ENCODE assay signal across 8 cellular contexts in genomic region chr6:134065706-134066105, GRCh38. TPM values are rescaled to one million over a fixed set of nuclear protein-coding genes. Genes with fewer than 3 reads are reported as not detected.
DNase-seq lines count a peak whose midpoint lies in the region; ATAC-seq and TF ChIP-seq lines count a peak whose summit lies in the region.

No MANE protein-coding gene starts in this region.

- peak; percentile 27 for TF ChIP-seq CTCF in MCF 10A (IDR thresholded peaks at IDR 0.05; ENCODE audit: unreplicated experiment)
- no peak for TF ChIP-seq CTCF in breast epithelium (IDR thresholded peaks at IDR 0.05)
- peak; percentile 52 for TF ChIP-seq CTCF in endothelial cell (IDR thresholded peaks at IDR 0.05; ENCODE audit: unreplicated experiment)
- peak; percentile 47 for TF ChIP-seq CTCF in type B pancreatic cell (conservative IDR thresholded peaks at IDR 0.05)

- H3K36me3 Mint-ChIP-seq in MCF 10A (ENCODE audit: insufficient read depth, unreplicated experiment) (no peaks in the 10 kb centered on the region), endothelial cell (ENCODE audit: low read depth, unreplicated experiment) (no peaks in the 10 kb centered on the region), type B pancreatic cell (no peaks in the 10 kb centered on the region)

- H3K27me3 ChIP-seq in breast epithelium: no peaks in the 10 kb centered on the region

- no TSS peak for BruUV-seq in MCF 10A (replicated peaks; lab: Mats Ljungman, UMichigan)

- H3K27ac Mint-ChIP-seq in MCF 10A (ENCODE audit: low read depth, unreplicated experiment): no peak overlapping the region
- H3K27ac Mint-ChIP-seq in endothelial cell (ENCODE audit: unreplicated experiment): no peak overlapping the region
- no peak overlapping the region for H3K27ac Mint-ChIP-seq in type B pancreatic cell

- H3K27me3 Mint-ChIP-seq in MCF 10A (ENCODE audit: insufficient read depth, unreplicated experiment) (no peaks in the 10 kb centered on the region), endothelial cell (ENCODE audit: unreplicated experiment) (no peaks in the 10 kb centered on the region), type B pancreatic cell (no peaks in the 10 kb centered on the region)

- intact Hi-C loops in MCF 10A (cut with micrococcal nuclease) (no loop called here), breast epithelium (cut with DNase I; ENCODE audit: low total_unique reads) (no loop called here)

- H3K4me3 Mint-ChIP-seq in MCF 10A (ENCODE audit: unreplicated experiment): no peak overlapping the region
- no peak overlapping the region for H3K4me3 Mint-ChIP-seq in endothelial cell (ENCODE audit: unreplicated experiment)
- no peak overlapping the region for H3K4me3 Mint-ChIP-seq in type B pancreatic cell

- POLR2A ChIA-PET in MCF 10A (lab: Yijun Ruan, JAX): no interaction called here

- CTCF ChIA-PET in MCF 10A (lab: Yijun Ruan, JAX): interaction anchor here (0.6 to 9.6 kb wide), 11 partner anchors 14 to 142 kb away, joined by 3 to 179 read pairs (median 39); partner anchors contain the start of gene SLC2A12

- no peak overlapping the region for H3K27ac ChIP-seq in breast epithelium

- peak; percentile 49 for DNase-seq in MCF 10A (ENCODE audit: unreplicated experiment)
- no peak for DNase-seq in breast epithelium (ENCODE audit: low spot score in 2 of 2)
- DNase-seq in NAMALWA (ENCODE audit: low spot score): peak; percentile 45
- DNase-seq in endothelial cell (ENCODE audit: low spot score): peak; percentile 23
- DNase-seq in type B pancreatic cell (ENCODE audit: extremely low spot score, unreplicated experiment): no peak

- H3K9me3 Mint-ChIP-seq in MCF 10A (ENCODE audit: unreplicated experiment): no peaks in the 10 kb centered on the region
- no peaks in the 10 kb centered on the region for H3K9me3 Mint-ChIP-seq in endothelial cell (ENCODE audit: unreplicated experiment)
- peaks cover 4% of the 10 kb centered on the region for H3K9me3 Mint-ChIP-seq in type B pancreatic cell

- H3K9me3 ChIP-seq in breast epithelium: no peaks in the 10 kb centered on the region

- no peak overlapping the region for H3K4me3 ChIP-seq in breast epithelium

- H3K4me1 Mint-ChIP-seq in MCF 10A (ENCODE audit: insufficient read depth, unreplicated experiment) (peaks cover under 1% of the 10 kb centered on the region), endothelial cell (ENCODE audit: unreplicated experiment) (peaks cover 1% of the 10 kb centered on the region), type B pancreatic cell (ENCODE audit: unreplicated experiment) (peaks cover 14% of the 10 kb centered on the region)

- no peak for TF ChIP-seq POLR2A in breast epithelium (IDR thresholded peaks at IDR 0.05)

- ATAC-seq in GM18517 (IDR thresholded peaks at IDR 0.05; ENCODE audit: unreplicated experiment) (no peak), GM19467 (IDR thresholded peaks at IDR 0.05; ENCODE audit: unreplicated experiment) (no peak), GM21786 (IDR thresholded peaks at IDR 0.05; ENCODE audit: unreplicated experiment) (no peak)

- H3K4me1 ChIP-seq in breast epithelium: no peaks in the 10 kb centered on the region

- no peaks in the 10 kb centered on the region for H3K36me3 ChIP-seq in breast epithelium

RNA-seq across cellular contexts. Expression of gene SLC2A12, which starts 13.3 kb away (rescaled TPM):
- total RNA-seq in MCF 10A (2022): 0.10 TPM in 1 of 2 replicates, not detected in the other
- 1 to 10 TPM in 2 of 3 donors, under 1 TPM in 1; 0.16 to 7.0 (median 2.3) TPM for total RNA-seq in breast epithelium
- total RNA-seq in endothelial cell (ENCODE audit: unreplicated experiment): 1.5 TPM
- 2.7 and 5.5 TPM in 2 replicates for total RNA-seq in type B pancreatic cell (ENCODE audit: low replicate concordance)

Comparison
In these comparisons a context has a peak if more than half of its experiments do, and no peak if none do; other contexts are left out.
1. DNase-seq: peak in MCF 10A (single experiment), NAMALWA (single experiment) and endothelial cell (single experiment); none in breast epithelium (0 of 2) and type B pancreatic cell (single experiment).
2. CTCF ChIP-seq: peak in MCF 10A (single experiment), endothelial cell (single experiment) and type B pancreatic cell (single experiment); none in breast epithelium (0 of 3).